In genomic region chr17:10729334-10730193, GRCh38 we compare ENCODE assay signal across 8 cellular contexts. TPM values are rescaled to one million over a fixed set of nuclear protein-coding genes. Genes with fewer than 3 reads are reported as not detected.
DNase-seq lines count a peak whose midpoint lies in the region; ATAC-seq and TF ChIP-seq lines count a peak whose summit lies in the region.

TSS of gene TMEM220 (minus strand) at chr17:10730023. CDS start at chr17:10729851, 172 bp downstream.

- H3K9me3 ChIP-seq in SJSA1 (replicated peaks), result no peaks in the 10 kb centered on the region
- H3K9me3 ChIP-seq in left ventricle myocardium inferior (replicated peaks), result no peaks in the 10 kb centered on the region
- no peaks in the 10 kb centered on the region for H3K9me3 ChIP-seq in aorta (ENCODE audit: control insufficient read depth, low read length)

- peak; percentile 84 for ATAC-seq in HG02678 (IDR thresholded peaks at IDR 0.05; ENCODE audit: unreplicated experiment)
- ATAC-seq in aorta (ENCODE audit: low FRiP score), result peak; percentile 96
- no peak for ATAC-seq in GM18873 (IDR thresholded peaks at IDR 0.05; ENCODE audit: low FRiP score, unreplicated experiment)

- DNase-seq in GM13976 (ENCODE audit: low spot score), result peak; percentile 74
- DNase-seq in SJSA1 (ENCODE audit: low read depth in 1 of 2, low spot score in 2 of 2), result peak; percentile 83 to 93
- DNase-seq in amygdala (lab: John Stamatoyannopoulos, UW), result peak in 47 of 56 donors; percentile 8 to 81 (median 58)
- peak; percentile 86 for DNase-seq in left ventricle myocardium inferior
- DNase-seq in posterior cingulate gyrus, result peak; percentile 33 to 93 (median 60)
- DNase-seq in aorta, result peak; percentile 88 to 93

- in situ Hi-C loops in GM13976 (cut with MboI; ENCODE audit: low sequenced_read_pairs, unreplicated experiment), result no loop called here

- 1 to 2% methylated on average over 68 to 79 of the region's 79 CpGs for WGBS in aorta, 2 donors

- H3K27me3 ChIP-seq in SJSA1 (replicated peaks) (no peaks in the 10 kb centered on the region), left ventricle myocardium inferior (ENCODE audit: low read depth) (no peaks in the 10 kb centered on the region), aorta (ENCODE audit: control insufficient read depth in 1 of 2, insufficient read depth in 2 of 2, low read length in 1 of 2) (no peaks in the 10 kb centered on the region)

- peaks cover 14% of the 10 kb centered on the region for H3K36me3 ChIP-seq in SJSA1
- peaks cover 14% of the 10 kb centered on the region for H3K36me3 ChIP-seq in left ventricle myocardium inferior
- H3K36me3 ChIP-seq in aorta (ENCODE audit: control insufficient read depth in 1 of 2, insufficient read depth in 2 of 2, low read length in 1 of 2), result peaks cover 2% of the 10 kb centered on the region in 2 donors

- H3K4me1 ChIP-seq in SJSA1 (replicated peaks) (peaks cover 4% of the 10 kb centered on the region; the same call in 1 of the 2 replicates), left ventricle myocardium inferior (peaks cover 16% of the 10 kb centered on the region), aorta (ENCODE audit: control insufficient read depth in 1 of 2, insufficient read depth in 2 of 2, low read length in 2 of 2) (no peaks in the 10 kb centered on the region)

- peak within 1 kb of the TSS; percentile 91 for H3K27ac ChIP-seq in SJSA1
- H3K27ac ChIP-seq in left ventricle myocardium inferior (replicated peaks), result peak within 1 kb of the TSS; percentile 96
- peak within 1 kb of the TSS; percentile 76 to 87 for H3K27ac ChIP-seq in aorta (ENCODE audit: low read depth in 1 of 2, low read length in 2 of 2)

- H3K4me3 ChIP-seq in SJSA1 (peak within 1 kb of the TSS; percentile 78), left ventricle myocardium inferior (peak within 1 kb of the TSS; percentile 85), aorta (ENCODE audit: low read length in 2 of 2) (peak within 1 kb of the TSS; percentile 39 to 70)

- TF ChIP-seq CTCF in GM13976 (IDR thresholded peaks at IDR 0.05; ENCODE audit: borderline replicate concordance, control extremely low read depth, extremely low read depth, insufficient read depth, missing control alignments), result no peak
- TF ChIP-seq CTCF in left ventricle myocardium inferior (IDR thresholded peaks at IDR 0.05; ENCODE audit: borderline replicate concordance), result no peak

- intact Hi-C loops in left ventricle myocardium inferior (cut with micrococcal nuclease), result no loop called here
- intact Hi-C loops in posterior cingulate gyrus (cut with DNase I), result loop anchor here (10.0 kb wide), 1 partner anchor 415 kb away; no protein-coding TSS in a partner anchor
- intact Hi-C loops in aorta (cut with DNase I), result loop anchor here in 1 of 2 donors (5.0 to 10.0 kb wide), 2 partner anchors 45 to 82 kb away; no protein-coding TSS in a partner anchor

RNA-seq across cellular contexts. Expression of gene TMEM220, which starts in this region (rescaled TPM):
- total RNA-seq in SJSA1 (2014; rRNA removed; shearing (Covaris generic)), result 1.4 and 2.8 TPM in 2 replicates
- total RNA-seq in left ventricle myocardium inferior (6.4 TPM), aorta (10 to 100 TPM; 15.4 to 17.4 TPM)
- 10 to 100 TPM in 1 of 2 donors, 1 to 10 TPM in 1; 8.1 to 10.6 TPM for polyA plus RNA-seq in aorta
